Comparison of ENCODE assay signal across 1 cellular context in the genomic region with DNA sequence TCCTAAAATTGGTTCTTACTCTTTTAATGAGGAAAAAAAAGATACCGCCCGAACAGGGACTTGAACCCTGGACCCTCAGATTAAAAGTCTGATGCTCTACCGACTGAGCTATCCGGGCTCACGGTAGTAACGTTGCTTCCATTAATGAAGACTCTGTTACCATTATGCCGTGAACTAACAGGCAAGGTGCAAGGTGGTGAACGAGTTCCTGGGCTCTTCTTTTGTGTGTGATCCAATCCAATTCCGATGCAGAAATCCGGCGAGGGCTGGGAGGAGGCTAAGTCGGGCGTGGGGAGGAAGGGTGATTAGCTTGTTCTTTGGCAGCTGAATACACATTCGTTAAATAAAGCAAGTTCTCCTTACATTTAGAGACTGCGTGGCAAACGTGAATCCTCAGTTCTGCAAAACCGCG.
TF ChIP-seq lines count a peak whose summit lies in the region.

No MANE protein-coding gene starts in this region.

TF ChIP-seq in HepG2, 621 proteins besides CTCF, POLR2A, EP300 and RAD21 (continued from another document and continues in another):
- TF ChIP-seq RFX3 (CRISPR knock-in tag; IDR thresholded peaks at IDR 0.05) (no peak), ZEB1 (IDR thresholded peaks at IDR 0.05; ENCODE audit: insufficient replicate concordance, low read depth) (peak; percentile 57), HMGA1 (CRISPR knock-in tag; conservative IDR thresholded peaks at IDR 0.05) (no peak), ZNF33A (CRISPR knock-in tag; IDR thresholded peaks at IDR 0.05; ENCODE audit: borderline replicate concordance) (no peak), SSRP1 (CRISPR knock-in tag; IDR thresholded peaks at IDR 0.05) (0 out of 2 replicates have a peak, but pooled peaks have one; percentile 79), RBM22 (optimal IDR thresholded peaks at IDR 0.05; ENCODE audit: low read length) (peak; percentile 98), SOX13 (IDR thresholded peaks at IDR 0.05) (no peak), SOX13 (CRISPR knock-in tag; conservative IDR thresholded peaks at IDR 0.05 in 1 of 2, IDR thresholded peaks at IDR 0.05 in 1 of 2) (peak in 1 of 2 experiments; percentile 21; a peak in 1 of 4 replicates), ZNF160 (CRISPR knock-in tag; IDR thresholded peaks at IDR 0.05) (no peak), ZNF552 (CRISPR knock-in tag; IDR thresholded peaks at IDR 0.05; ENCODE audit: borderline replicate concordance) (no peak), NAIF1 (CRISPR knock-in tag; IDR thresholded peaks at IDR 0.05; ENCODE audit: borderline replicate concordance) (0 out of 2 replicates have a peak, but pooled peaks have one; percentile 38), BCL6 (CRISPR knock-in tag; IDR thresholded peaks at IDR 0.05) (0 out of 2 replicates have a peak, but pooled peaks have one; percentile 18), ZNF235 (CRISPR knock-in tag; IDR thresholded peaks at IDR 0.05; ENCODE audit: borderline replicate concordance) (no peak), IKZF4 (CRISPR knock-in tag; IDR thresholded peaks at IDR 0.05; ENCODE audit: borderline replicate concordance, low read depth, not compliant biosample characterization) (no peak), SIX4 (CRISPR knock-in tag; IDR thresholded peaks at IDR 0.05) (no peak), ZFP37 (CRISPR knock-in tag; IDR thresholded peaks at IDR 0.05; ENCODE audit: borderline replicate concordance) (no peak), RBM39 (IDR thresholded peaks at IDR 0.05; ENCODE audit: low read depth, low read length, poor library complexity, severe bottlenecking) (no peak), ZNF75D (CRISPR knock-in tag; IDR thresholded peaks at IDR 0.05; ENCODE audit: borderline replicate concordance) (no peak), FOXK1 (CRISPR knock-in tag; IDR thresholded peaks at IDR 0.05; ENCODE audit: borderline replicate concordance, low read depth) (peak; percentile 71; the same call in 1 of the 2 replicates), MEF2D (CRISPR knock-in tag; IDR thresholded peaks at IDR 0.05) (peak; percentile 67), ZNF549 (CRISPR knock-in tag; IDR thresholded peaks at IDR 0.05) (no peak), ZNF431 (CRISPR knock-in tag; IDR thresholded peaks at IDR 0.05; ENCODE audit: borderline replicate concordance, low read depth) (no peak), ZNF362 (CRISPR knock-in tag; IDR thresholded peaks at IDR 0.05; ENCODE audit: borderline replicate concordance) (peak; percentile 40; the same call in 1 of the 2 replicates), ERF (CRISPR knock-in tag; IDR thresholded peaks at IDR 0.05) (peak; percentile 49; the same call in 1 of the 2 replicates), MTA1 (CRISPR knock-in tag; IDR thresholded peaks at IDR 0.05; ENCODE audit: borderline replicate concordance) (no peak), ZNF556 (CRISPR knock-in tag; IDR thresholded peaks at IDR 0.05; ENCODE audit: borderline replicate concordance) (no peak), NRL (CRISPR knock-in tag; IDR thresholded peaks at IDR 0.05; ENCODE audit: borderline replicate concordance) (no peak), GLI4 (CRISPR knock-in tag; IDR thresholded peaks at IDR 0.05; ENCODE audit: borderline replicate concordance) (peak; percentile 13; the same call in 1 of the 2 replicates), NR2C2 (CRISPR knock-in tag; IDR thresholded peaks at IDR 0.05; ENCODE audit: borderline replicate concordance) (no peak), MTA3 (CRISPR knock-in tag; IDR thresholded peaks at IDR 0.05) (no peak), DR1 (CRISPR knock-in tag; IDR thresholded peaks at IDR 0.05) (no peak), ZNF761 (CRISPR knock-in tag; conservative IDR thresholded peaks at IDR 0.05) (no peak), NONO (IDR thresholded peaks at IDR 0.05) (no peak), NONO (CRISPR knock-in tag; conservative IDR thresholded peaks at IDR 0.05) (peak; percentile 58; the same call in 1 of the 2 replicates), ZNF432 (CRISPR knock-in tag; IDR thresholded peaks at IDR 0.05; ENCODE audit: borderline replicate concordance) (no peak), TEAD3 (CRISPR knock-in tag; optimal IDR thresholded peaks at IDR 0.05; ENCODE audit: borderline replicate concordance) (peak; percentile 13), SP4 (CRISPR knock-in tag; IDR thresholded peaks at IDR 0.05) (no peak), SMAD3 (CRISPR knock-in tag; IDR thresholded peaks at IDR 0.05) (peak; percentile 84; the same call in 1 of the 2 replicates), ZNF614 (CRISPR knock-in tag; IDR thresholded peaks at IDR 0.05; ENCODE audit: borderline replicate concordance) (peak; percentile 38; the same call in 1 of the 2 replicates), ZNF205 (CRISPR knock-in tag; IDR thresholded peaks at IDR 0.05) (0 out of 2 replicates have a peak, but pooled peaks have one; percentile 55), HDAC2 (CRISPR knock-in tag; IDR thresholded peaks at IDR 0.05) (peak; percentile 62; the same call in 1 of the 2 replicates), PCBP1 (IDR thresholded peaks at IDR 0.05; ENCODE audit: borderline replicate concordance, low read depth, low read length) (no peak), ZNF3 (CRISPR knock-in tag; IDR thresholded peaks at IDR 0.05) (no peak)
- TF ChIP-seq, protein P1, sequence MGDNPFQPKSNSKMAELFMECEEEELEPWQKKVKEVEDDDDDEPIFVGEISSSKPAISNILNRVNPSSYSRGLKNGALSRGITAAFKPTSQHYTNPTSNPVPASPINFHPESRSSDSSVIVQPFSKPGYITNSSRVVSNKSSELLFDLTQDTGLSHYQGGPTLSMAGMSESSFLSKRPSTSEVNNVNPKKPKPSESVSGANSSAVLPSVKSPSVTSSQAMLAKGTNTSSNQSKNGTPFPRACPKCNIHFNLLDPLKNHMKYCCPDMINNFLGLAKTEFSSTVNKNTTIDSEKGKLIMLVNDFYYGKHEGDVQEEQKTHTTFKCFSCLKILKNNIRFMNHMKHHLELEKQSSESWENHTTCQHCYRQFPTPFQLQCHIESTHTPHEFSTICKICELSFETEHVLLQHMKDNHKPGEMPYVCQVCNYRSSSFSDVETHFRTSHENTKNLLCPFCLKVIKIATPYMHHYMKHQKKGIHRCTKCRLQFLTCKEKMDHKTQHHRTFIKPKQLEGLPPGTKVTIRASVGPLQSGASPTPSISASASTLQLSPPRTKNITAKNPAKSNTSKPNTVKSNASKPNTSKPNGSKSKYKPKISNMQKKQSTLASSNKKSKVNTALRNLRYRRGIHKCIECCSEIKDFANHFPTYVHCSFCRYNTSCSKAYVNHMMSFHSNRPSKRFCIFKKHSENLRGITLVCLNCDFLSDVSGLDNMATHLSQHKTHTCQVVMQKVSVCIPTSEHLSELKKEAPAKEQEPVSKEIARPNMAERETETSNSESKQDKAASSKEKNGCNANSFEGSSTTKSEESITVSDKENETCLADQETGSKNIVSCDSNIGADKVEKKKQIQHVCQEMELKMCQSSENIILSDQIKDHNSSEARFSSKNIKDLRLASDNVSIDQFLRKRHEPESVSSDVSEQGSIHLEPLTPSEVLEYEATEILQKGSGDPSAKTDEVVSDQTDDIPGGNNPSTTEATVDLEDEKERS (CRISPR knock-in tag; IDR thresholded peaks at IDR 0.05), result peak; percentile 36; the same call in 1 of the 2 replicates
- TF ChIP-seq, protein P2, sequence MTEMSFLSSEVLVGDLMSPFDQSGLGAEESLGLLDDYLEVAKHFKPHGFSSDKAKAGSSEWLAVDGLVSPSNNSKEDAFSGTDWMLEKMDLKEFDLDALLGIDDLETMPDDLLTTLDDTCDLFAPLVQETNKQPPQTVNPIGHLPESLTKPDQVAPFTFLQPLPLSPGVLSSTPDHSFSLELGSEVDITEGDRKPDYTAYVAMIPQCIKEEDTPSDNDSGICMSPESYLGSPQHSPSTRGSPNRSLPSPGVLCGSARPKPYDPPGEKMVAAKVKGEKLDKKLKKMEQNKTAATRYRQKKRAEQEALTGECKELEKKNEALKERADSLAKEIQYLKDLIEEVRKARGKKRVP (CRISPR knock-in tag; IDR thresholded peaks at IDR 0.05), result peak in 1 of 2 experiments; percentile 46; a peak in 1 of 4 replicates
- TF ChIP-seq, protein P3, sequence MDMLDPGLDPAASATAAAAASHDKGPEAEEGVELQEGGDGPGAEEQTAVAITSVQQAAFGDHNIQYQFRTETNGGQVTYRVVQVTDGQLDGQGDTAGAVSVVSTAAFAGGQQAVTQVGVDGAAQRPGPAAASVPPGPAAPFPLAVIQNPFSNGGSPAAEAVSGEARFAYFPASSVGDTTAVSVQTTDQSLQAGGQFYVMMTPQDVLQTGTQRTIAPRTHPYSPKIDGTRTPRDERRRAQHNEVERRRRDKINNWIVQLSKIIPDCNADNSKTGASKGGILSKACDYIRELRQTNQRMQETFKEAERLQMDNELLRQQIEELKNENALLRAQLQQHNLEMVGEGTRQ (IDR thresholded peaks at IDR 0.05; ENCODE audit: low read depth, low read length), result no peak
- TF ChIP-seq, protein P3 (CRISPR knock-in tag; IDR thresholded peaks at IDR 0.05; ENCODE audit: borderline replicate concordance), result no peak
- TF ChIP-seq, protein P4, sequence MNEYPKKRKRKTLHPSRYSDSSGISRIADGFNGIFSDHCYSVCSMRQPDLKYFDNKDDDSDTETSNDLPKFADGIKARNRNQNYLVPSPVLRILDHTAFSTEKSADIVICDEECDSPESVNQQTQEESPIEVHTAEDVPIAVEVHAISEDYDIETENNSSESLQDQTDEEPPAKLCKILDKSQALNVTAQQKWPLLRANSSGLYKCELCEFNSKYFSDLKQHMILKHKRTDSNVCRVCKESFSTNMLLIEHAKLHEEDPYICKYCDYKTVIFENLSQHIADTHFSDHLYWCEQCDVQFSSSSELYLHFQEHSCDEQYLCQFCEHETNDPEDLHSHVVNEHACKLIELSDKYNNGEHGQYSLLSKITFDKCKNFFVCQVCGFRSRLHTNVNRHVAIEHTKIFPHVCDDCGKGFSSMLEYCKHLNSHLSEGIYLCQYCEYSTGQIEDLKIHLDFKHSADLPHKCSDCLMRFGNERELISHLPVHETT (CRISPR knock-in tag; conservative IDR thresholded peaks at IDR 0.05), result no peak; the same call in 1 of the 2 replicates
- TF ChIP-seq, protein P5, sequence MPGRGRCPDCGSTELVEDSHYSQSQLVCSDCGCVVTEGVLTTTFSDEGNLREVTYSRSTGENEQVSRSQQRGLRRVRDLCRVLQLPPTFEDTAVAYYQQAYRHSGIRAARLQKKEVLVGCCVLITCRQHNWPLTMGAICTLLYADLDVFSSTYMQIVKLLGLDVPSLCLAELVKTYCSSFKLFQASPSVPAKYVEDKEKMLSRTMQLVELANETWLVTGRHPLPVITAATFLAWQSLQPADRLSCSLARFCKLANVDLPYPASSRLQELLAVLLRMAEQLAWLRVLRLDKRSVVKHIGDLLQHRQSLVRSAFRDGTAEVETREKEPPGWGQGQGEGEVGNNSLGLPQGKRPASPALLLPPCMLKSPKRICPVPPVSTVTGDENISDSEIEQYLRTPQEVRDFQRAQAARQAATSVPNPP (CRISPR knock-in tag; IDR thresholded peaks at IDR 0.05), result no peak
- TF ChIP-seq, protein P6, sequence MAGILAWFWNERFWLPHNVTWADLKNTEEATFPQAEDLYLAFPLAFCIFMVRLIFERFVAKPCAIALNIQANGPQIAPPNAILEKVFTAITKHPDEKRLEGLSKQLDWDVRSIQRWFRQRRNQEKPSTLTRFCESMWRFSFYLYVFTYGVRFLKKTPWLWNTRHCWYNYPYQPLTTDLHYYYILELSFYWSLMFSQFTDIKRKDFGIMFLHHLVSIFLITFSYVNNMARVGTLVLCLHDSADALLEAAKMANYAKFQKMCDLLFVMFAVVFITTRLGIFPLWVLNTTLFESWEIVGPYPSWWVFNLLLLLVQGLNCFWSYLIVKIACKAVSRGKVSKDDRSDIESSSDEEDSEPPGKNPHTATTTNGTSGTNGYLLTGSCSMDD (CRISPR knock-in tag; IDR thresholded peaks at IDR 0.05), result no peak
- TF ChIP-seq, protein P7, sequence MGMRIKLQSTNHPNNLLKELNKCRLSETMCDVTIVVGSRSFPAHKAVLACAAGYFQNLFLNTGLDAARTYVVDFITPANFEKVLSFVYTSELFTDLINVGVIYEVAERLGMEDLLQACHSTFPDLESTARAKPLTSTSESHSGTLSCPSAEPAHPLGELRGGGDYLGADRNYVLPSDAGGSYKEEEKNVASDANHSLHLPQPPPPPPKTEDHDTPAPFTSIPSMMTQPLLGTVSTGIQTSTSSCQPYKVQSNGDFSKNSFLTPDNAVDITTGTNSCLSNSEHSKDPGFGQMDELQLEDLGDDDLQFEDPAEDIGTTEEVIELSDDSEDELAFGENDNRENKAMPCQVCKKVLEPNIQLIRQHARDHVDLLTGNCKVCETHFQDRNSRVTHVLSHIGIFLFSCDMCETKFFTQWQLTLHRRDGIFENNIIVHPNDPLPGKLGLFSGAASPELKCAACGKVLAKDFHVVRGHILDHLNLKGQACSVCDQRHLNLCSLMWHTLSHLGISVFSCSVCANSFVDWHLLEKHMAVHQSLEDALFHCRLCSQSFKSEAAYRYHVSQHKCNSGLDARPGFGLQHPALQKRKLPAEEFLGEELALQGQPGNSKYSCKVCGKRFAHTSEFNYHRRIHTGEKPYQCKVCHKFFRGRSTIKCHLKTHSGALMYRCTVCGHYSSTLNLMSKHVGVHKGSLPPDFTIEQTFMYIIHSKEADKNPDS (CRISPR knock-in tag; IDR thresholded peaks at IDR 0.05), result no peak
- TF ChIP-seq, protein P8, sequence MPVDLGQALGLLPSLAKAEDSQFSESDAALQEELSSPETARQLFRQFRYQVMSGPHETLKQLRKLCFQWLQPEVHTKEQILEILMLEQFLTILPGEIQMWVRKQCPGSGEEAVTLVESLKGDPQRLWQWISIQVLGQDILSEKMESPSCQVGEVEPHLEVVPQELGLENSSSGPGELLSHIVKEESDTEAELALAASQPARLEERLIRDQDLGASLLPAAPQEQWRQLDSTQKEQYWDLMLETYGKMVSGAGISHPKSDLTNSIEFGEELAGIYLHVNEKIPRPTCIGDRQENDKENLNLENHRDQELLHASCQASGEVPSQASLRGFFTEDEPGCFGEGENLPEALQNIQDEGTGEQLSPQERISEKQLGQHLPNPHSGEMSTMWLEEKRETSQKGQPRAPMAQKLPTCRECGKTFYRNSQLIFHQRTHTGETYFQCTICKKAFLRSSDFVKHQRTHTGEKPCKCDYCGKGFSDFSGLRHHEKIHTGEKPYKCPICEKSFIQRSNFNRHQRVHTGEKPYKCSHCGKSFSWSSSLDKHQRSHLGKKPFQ (CRISPR knock-in tag; IDR thresholded peaks at IDR 0.05; ENCODE audit: insufficient replicate concordance), result no peak
